In the genomic region with DNA sequence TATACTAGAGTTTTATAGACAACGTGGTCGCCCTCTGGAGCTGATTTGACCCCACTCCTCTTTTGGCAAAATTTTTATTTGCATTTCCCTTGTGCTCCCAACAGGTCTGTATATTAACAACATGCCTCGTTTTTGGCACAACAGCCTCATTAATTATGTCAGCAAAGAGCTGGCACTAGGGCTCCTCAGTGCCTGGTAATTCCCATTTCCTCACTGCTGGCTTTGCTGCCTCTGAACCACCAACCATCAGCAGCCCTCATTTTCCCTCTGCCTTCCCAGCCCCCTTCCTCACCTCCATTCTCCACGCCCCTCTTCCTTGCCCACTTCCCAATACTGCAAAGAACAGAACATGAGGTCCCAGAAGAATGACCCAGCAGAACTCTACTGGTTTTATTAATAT, we compare ENCODE assay signal across 19 cellular contexts.
"Had no signal": no experiment of that assay in that cellular context is flagged by ENCODE, and none has a peak within 500 bp of the region (broad histone marks: within the 10 kb centered on the region; RNA-seq: fewer than 3 reads in every experiment).

No MANE protein-coding gene starts in this region.

- H3K4me1 ChIP-seq: ascending aorta, breast epithelium had no signal

- DNase-seq: activated CD4-positive, alpha-beta memory T cell treated with anti-CD3 and anti-CD28 coated beads, Interleukin-2, amount 10 ng/mL, durations not matched to agents 7 days and 5 days; activated CD8-positive, alpha-beta memory T cell treated with anti-CD3 and anti-CD28 coated beads, Interleukin-2, amount 50 U/mL, for 4 hours; activated naive CD4-positive, alpha-beta T cell treated with Interleukin-2 at 50 U/mL for 16 hours; cerebellar nuclear complex; effector CD8-positive, alpha-beta T cell; foreskin fibroblast; hippocampal formation; mammary epithelial cell; mucosa of descending colon; naive thymus-derived CD4-positive, alpha-beta T cell; posterior cingulate gyrus; retina; stimulated activated CD4-positive, alpha-beta T cell treated with anti-CD3 and anti-CD28 coated beads, Interleukin-12 subunit alpha, Interleukin-12 subunit beta, amount 100 ng/mL, for 4 hours; substantia nigra had no signal

- H3K27me3 ChIP-seq: ascending aorta, breast epithelium, tibial nerve, vagina had no signal

- H3K4me3 ChIP-seq: breast epithelium, mucosa of descending colon, tibial nerve, vagina had no signal

- H3K9me3 ChIP-seq: ascending aorta, breast epithelium, mucosa of descending colon, vagina had no signal

- H3K36me3 ChIP-seq: ascending aorta, breast epithelium, tibial nerve, vagina had no signal

- H3K27ac ChIP-seq: ascending aorta, breast epithelium, tibial nerve, vagina, VCaP had no signal
